ENCODE assay signal across 1 cellular context in the genomic region with DNA sequence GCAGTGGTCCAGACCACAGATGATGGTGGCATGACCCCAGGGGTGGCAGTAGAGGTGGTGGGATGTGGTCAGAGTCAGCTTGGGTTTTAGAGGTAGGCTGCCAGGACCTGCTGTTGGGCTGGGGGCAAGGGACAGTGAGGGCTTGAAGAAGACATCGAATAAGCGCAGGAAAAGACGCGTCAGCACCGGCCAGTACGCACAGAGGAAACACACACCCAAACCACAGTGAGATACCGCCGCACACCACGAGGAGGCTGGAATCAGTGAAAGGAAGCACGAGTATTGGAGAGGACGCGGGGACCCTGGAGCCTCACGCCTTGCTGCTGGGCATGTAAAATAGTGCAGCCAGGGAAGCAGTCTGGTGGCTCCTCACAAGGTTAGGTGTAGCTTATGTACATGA.
TF ChIP-seq lines count a peak whose summit lies in the region.

No MANE protein-coding gene starts in this region.

TF ChIP-seq in H1, 55 proteins besides CTCF, POLR2A, EP300 and RAD21:
- TF ChIP-seq SRF (IDR thresholded peaks at IDR 0.05; ENCODE audit: low read depth, low read length) = no peak
- TF ChIP-seq CTBP2 (IDR thresholded peaks at IDR 0.05; ENCODE audit: borderline replicate concordance, insufficient read depth, insufficient read length, low read length) = no peak
- TF ChIP-seq SAP30 (IDR thresholded peaks at IDR 0.05; ENCODE audit: insufficient read depth, insufficient replicate concordance, low read length) = no peak
- TF ChIP-seq SUZ12 (IDR thresholded peaks at IDR 0.05; ENCODE audit: low read length) = no peak
- no peak for TF ChIP-seq HDAC6 (IDR thresholded peaks at IDR 0.05; ENCODE audit: low read depth, low read length)
- no peak for TF ChIP-seq EZH2 (IDR thresholded peaks at IDR 0.05; ENCODE audit: low read depth, low read length, severe bottlenecking)
- TF ChIP-seq ZNF274 (IDR thresholded peaks at IDR 0.05; ENCODE audit: borderline replicate concordance, extremely low read depth, low read length) = no peak
- TF ChIP-seq BCL11A (IDR thresholded peaks at IDR 0.05; ENCODE audit: low read depth in 2 of 2, low read length in 2 of 2) = no peak
- TF ChIP-seq KDM4A (IDR thresholded peaks at IDR 0.05; ENCODE audit: low read depth, low read length, severe bottlenecking) = no peak
- TF ChIP-seq CREB1 (IDR thresholded peaks at IDR 0.05) = no peak
- TF ChIP-seq, protein P1, sequence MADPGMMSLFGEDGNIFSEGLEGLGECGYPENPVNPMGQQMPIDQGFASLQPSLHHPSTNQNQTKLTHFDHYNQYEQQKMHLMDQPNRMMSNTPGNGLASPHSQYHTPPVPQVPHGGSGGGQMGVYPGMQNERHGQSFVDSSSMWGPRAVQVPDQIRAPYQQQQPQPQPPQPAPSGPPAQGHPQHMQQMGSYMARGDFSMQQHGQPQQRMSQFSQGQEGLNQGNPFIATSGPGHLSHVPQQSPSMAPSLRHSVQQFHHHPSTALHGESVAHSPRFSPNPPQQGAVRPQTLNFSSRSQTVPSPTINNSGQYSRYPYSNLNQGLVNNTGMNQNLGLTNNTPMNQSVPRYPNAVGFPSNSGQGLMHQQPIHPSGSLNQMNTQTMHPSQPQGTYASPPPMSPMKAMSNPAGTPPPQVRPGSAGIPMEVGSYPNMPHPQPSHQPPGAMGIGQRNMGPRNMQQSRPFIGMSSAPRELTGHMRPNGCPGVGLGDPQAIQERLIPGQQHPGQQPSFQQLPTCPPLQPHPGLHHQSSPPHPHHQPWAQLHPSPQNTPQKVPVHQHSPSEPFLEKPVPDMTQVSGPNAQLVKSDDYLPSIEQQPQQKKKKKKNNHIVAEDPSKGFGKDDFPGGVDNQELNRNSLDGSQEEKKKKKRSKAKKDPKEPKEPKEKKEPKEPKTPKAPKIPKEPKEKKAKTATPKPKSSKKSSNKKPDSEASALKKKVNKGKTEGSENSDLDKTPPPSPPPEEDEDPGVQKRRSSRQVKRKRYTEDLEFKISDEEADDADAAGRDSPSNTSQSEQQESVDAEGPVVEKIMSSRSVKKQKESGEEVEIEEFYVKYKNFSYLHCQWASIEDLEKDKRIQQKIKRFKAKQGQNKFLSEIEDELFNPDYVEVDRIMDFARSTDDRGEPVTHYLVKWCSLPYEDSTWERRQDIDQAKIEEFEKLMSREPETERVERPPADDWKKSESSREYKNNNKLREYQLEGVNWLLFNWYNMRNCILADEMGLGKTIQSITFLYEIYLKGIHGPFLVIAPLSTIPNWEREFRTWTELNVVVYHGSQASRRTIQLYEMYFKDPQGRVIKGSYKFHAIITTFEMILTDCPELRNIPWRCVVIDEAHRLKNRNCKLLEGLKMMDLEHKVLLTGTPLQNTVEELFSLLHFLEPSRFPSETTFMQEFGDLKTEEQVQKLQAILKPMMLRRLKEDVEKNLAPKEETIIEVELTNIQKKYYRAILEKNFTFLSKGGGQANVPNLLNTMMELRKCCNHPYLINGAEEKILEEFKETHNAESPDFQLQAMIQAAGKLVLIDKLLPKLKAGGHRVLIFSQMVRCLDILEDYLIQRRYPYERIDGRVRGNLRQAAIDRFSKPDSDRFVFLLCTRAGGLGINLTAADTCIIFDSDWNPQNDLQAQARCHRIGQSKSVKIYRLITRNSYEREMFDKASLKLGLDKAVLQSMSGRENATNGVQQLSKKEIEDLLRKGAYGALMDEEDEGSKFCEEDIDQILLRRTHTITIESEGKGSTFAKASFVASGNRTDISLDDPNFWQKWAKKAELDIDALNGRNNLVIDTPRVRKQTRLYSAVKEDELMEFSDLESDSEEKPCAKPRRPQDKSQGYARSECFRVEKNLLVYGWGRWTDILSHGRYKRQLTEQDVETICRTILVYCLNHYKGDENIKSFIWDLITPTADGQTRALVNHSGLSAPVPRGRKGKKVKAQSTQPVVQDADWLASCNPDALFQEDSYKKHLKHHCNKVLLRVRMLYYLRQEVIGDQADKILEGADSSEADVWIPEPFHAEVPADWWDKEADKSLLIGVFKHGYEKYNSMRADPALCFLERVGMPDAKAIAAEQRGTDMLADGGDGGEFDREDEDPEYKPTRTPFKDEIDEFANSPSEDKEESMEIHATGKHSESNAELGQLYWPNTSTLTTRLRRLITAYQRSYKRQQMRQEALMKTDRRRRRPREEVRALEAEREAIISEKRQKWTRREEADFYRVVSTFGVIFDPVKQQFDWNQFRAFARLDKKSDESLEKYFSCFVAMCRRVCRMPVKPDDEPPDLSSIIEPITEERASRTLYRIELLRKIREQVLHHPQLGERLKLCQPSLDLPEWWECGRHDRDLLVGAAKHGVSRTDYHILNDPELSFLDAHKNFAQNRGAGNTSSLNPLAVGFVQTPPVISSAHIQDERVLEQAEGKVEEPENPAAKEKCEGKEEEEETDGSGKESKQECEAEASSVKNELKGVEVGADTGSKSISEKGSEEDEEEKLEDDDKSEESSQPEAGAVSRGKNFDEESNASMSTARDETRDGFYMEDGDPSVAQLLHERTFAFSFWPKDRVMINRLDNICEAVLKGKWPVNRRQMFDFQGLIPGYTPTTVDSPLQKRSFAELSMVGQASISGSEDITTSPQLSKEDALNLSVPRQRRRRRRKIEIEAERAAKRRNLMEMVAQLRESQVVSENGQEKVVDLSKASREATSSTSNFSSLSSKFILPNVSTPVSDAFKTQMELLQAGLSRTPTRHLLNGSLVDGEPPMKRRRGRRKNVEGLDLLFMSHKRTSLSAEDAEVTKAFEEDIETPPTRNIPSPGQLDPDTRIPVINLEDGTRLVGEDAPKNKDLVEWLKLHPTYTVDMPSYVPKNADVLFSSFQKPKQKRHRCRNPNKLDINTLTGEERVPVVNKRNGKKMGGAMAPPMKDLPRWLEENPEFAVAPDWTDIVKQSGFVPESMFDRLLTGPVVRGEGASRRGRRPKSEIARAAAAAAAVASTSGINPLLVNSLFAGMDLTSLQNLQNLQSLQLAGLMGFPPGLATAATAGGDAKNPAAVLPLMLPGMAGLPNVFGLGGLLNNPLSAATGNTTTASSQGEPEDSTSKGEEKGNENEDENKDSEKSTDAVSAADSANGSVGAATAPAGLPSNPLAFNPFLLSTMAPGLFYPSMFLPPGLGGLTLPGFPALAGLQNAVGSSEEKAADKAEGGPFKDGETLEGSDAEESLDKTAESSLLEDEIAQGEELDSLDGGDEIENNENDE (IDR thresholded peaks at IDR 0.05; ENCODE audit: insufficient replicate concordance, low read length) = no peak
- no peak for TF ChIP-seq SIX5 (IDR thresholded peaks at IDR 0.05; ENCODE audit: low read depth, low read length)
- TF ChIP-seq RXRA (IDR thresholded peaks at IDR 0.05; ENCODE audit: insufficient read depth, low read depth, low read length) = no peak
- TF ChIP-seq, protein P2, sequence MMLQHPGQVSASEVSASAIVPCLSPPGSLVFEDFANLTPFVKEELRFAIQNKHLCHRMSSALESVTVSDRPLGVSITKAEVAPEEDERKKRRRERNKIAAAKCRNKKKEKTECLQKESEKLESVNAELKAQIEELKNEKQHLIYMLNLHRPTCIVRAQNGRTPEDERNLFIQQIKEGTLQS (IDR thresholded peaks at IDR 0.05; ENCODE audit: insufficient read depth, low read depth, low read length) = no peak
- TF ChIP-seq SP2 (IDR thresholded peaks at IDR 0.05; ENCODE audit: low read length) = no peak
- no peak for TF ChIP-seq TAF7 (optimal IDR thresholded peaks at IDR 0.05; ENCODE audit: borderline replicate concordance, low read depth, low read length)
- no peak for TF ChIP-seq POU5F1 (IDR thresholded peaks at IDR 0.05; ENCODE audit: low read depth, low read length)
- no peak for TF ChIP-seq CHD1 (IDR thresholded peaks at IDR 0.05; ENCODE audit: low read depth, low read length)
